In the genomic region with DNA sequence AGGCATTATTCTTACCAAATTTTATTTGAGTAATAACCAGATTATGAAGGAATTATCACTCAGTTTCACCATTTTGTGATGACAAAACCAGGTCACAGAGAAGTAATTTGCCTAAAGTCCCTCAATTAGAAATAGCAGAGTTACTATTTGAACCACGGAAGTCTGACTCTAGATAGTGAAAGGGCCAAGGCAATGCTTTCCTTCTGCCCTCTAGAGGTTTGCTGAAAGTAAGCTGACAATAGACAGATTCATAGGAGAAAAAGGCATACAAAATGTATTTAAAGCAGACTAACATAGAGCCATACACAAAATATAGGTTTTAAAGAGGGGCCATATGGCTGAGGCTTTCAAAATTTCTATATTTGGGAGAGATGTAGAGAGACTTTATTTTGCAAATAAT, we compare ENCODE assay signal across 8 cellular contexts. TPM values are rescaled to one million over a fixed set of nuclear protein-coding genes. Genes with fewer than 3 reads are reported as not detected.
DNase-seq lines count a peak whose midpoint lies in the region; ATAC-seq and TF ChIP-seq lines count a peak whose summit lies in the region.

No MANE protein-coding gene starts in this region.

- no peaks in the 10 kb centered on the region for H3K27me3 ChIP-seq in naive thymus-derived CD4-positive, alpha-beta T cell (ENCODE audit: control insufficient read depth in 2 of 2, insufficient read depth in 2 of 2, low read length in 2 of 2)

- H3K36me3 ChIP-seq in naive thymus-derived CD4-positive, alpha-beta T cell (ENCODE audit: control insufficient read depth in 2 of 3, insufficient read depth in 3 of 3, low read length in 3 of 3): no peaks in the 10 kb centered on the region

- no peaks in the 10 kb centered on the region for H3K4me1 Mint-ChIP-seq in osteocyte (ENCODE audit: unreplicated experiment)
- H3K4me1 Mint-ChIP-seq in naive thymus-derived CD4-positive, alpha-beta T cell: no peaks in the 10 kb centered on the region
- peaks cover 5% of the 10 kb centered on the region for H3K4me1 Mint-ChIP-seq in glutamatergic neuron (ENCODE audit: low read depth, unreplicated experiment)

- CTCF ChIA-PET in naive thymus-derived CD4-positive, alpha-beta T cell (lab: Charles Lee): no interaction called here

- H3K4me1 ChIP-seq in naive thymus-derived CD4-positive, alpha-beta T cell (ENCODE audit: control insufficient read depth in 2 of 2, insufficient read depth in 2 of 2, low read length in 2 of 2): no peaks in the 10 kb centered on the region

- H3K9me3 Mint-ChIP-seq in osteocyte (ENCODE audit: unreplicated experiment) (no peaks in the 10 kb centered on the region), glutamatergic neuron (ENCODE audit: unreplicated experiment) (no peaks in the 10 kb centered on the region)
- H3K9me3 Mint-ChIP-seq in naive thymus-derived CD4-positive, alpha-beta T cell: peaks cover 0 to 5% (median 0%) of the 10 kb centered on the region in 11 donors

- H3K27me3 Mint-ChIP-seq in osteocyte (ENCODE audit: unreplicated experiment): no peaks in the 10 kb centered on the region
- no peaks in the 10 kb centered on the region for H3K27me3 Mint-ChIP-seq in naive thymus-derived CD4-positive, alpha-beta T cell
- H3K27me3 Mint-ChIP-seq in glutamatergic neuron (ENCODE audit: unreplicated experiment): no peaks in the 10 kb centered on the region

- H3K27ac Mint-ChIP-seq in osteocyte (ENCODE audit: unreplicated experiment) (no peak overlapping the region), glutamatergic neuron (ENCODE audit: unreplicated experiment) (no peak overlapping the region)
- H3K27ac Mint-ChIP-seq in naive thymus-derived CD4-positive, alpha-beta T cell: no peak overlapping the region

- H3K4me3 ChIP-seq in astrocyte of the cerebellum (ENCODE audit: low read depth, low read length): no peak overlapping the region
- no peak overlapping the region for H3K4me3 ChIP-seq in naive thymus-derived CD4-positive, alpha-beta T cell (ENCODE audit: low read length)

- no peak overlapping the region for H3K27ac ChIP-seq in naive thymus-derived CD4-positive, alpha-beta T cell (ENCODE audit: low read depth, low read length)

- TF ChIP-seq CTCF in astrocyte of the cerebellum (IDR thresholded peaks at IDR 0.05; ENCODE audit: low read depth, low read length, missing control alignments) (peak; percentile 67), osteocyte (IDR thresholded peaks at IDR 0.05) (peak; percentile 30), glutamatergic neuron (IDR thresholded peaks at IDR 0.05; ENCODE audit: partially characterized antibody, unreplicated experiment) (no peak)

- intact Hi-C loops in naive thymus-derived CD4-positive, alpha-beta T cell (cut with micrococcal nuclease): no loop called here

- peak; percentile 78 for ATAC-seq in GM18909 (IDR thresholded peaks at IDR 0.05; ENCODE audit: poor library complexity, unreplicated experiment)
- peak; percentile 75 for ATAC-seq in HG03280 (IDR thresholded peaks at IDR 0.05; ENCODE audit: unreplicated experiment)
- no peak for ATAC-seq in naive thymus-derived CD4-positive, alpha-beta T cell
- ATAC-seq in HG03139 (IDR thresholded peaks at IDR 0.05; ENCODE audit: unreplicated experiment): no peak

- H3K4me3 Mint-ChIP-seq in osteocyte (ENCODE audit: unreplicated experiment): no peak overlapping the region
- no peak overlapping the region for H3K4me3 Mint-ChIP-seq in naive thymus-derived CD4-positive, alpha-beta T cell
- H3K4me3 Mint-ChIP-seq in glutamatergic neuron (ENCODE audit: unreplicated experiment): no peak overlapping the region

- H3K36me3 Mint-ChIP-seq in osteocyte (ENCODE audit: unreplicated experiment) (no peaks in the 10 kb centered on the region), glutamatergic neuron (ENCODE audit: unreplicated experiment) (no peaks in the 10 kb centered on the region)
- no peaks in the 10 kb centered on the region for H3K36me3 Mint-ChIP-seq in naive thymus-derived CD4-positive, alpha-beta T cell

- in situ Hi-C loops in astrocyte of the cerebellum (cut with HindIII; ENCODE audit: low sequenced_read_pairs): no loop called here

- DNase-seq in astrocyte of the cerebellum (ENCODE audit: low read depth) (peak; percentile 1), osteocyte (ENCODE audit: extremely low spot score, unreplicated experiment) (no peak), GF-D8 (lab: John Stamatoyannopoulos, UW) (no peak), glutamatergic neuron (no peak)
- DNase-seq in naive thymus-derived CD4-positive, alpha-beta T cell: no peak

- H3K9me3 ChIP-seq in naive thymus-derived CD4-positive, alpha-beta T cell (ENCODE audit: control insufficient read depth in 2 of 3, low read length in 3 of 3): no peaks in the 10 kb centered on the region

- POLR2A ChIA-PET in naive thymus-derived CD4-positive, alpha-beta T cell (lab: Charles Lee): no interaction called here

RNA-seq across cellular contexts. Expression of gene CXXC4, which starts 43.1 kb away (rescaled TPM):
- total RNA-seq in osteocyte (not detected in 2 replicates), glutamatergic neuron (ENCODE audit: unreplicated experiment) (21.8 TPM)
- under 1 TPM in 1 of 5 experiments, not detected in 4; 0.42 TPM for total RNA-seq in naive thymus-derived CD4-positive, alpha-beta T cell
- not detected for polyA plus RNA-seq in naive thymus-derived CD4-positive, alpha-beta T cell

Comparison
In these comparisons a context has a peak if more than half of its experiments do, and no peak if none do; other contexts are left out.
1. ATAC-seq: peak in GM18909 (single experiment) and HG03280 (single experiment); none in naive thymus-derived CD4-positive, alpha-beta T cell (single experiment) and HG03139 (single experiment).
2. RNA of gene CXXC4, which starts 43.1 kb away (total RNA-seq): 21.8 TPM in glutamatergic neuron (single experiment); 0.42 TPM in naive thymus-derived CD4-positive, alpha-beta T cell and not detected in osteocyte; every median in the first group is over 10 times any median in the second.